ENCODE assay signal across 17 cellular contexts in the genomic region with DNA sequence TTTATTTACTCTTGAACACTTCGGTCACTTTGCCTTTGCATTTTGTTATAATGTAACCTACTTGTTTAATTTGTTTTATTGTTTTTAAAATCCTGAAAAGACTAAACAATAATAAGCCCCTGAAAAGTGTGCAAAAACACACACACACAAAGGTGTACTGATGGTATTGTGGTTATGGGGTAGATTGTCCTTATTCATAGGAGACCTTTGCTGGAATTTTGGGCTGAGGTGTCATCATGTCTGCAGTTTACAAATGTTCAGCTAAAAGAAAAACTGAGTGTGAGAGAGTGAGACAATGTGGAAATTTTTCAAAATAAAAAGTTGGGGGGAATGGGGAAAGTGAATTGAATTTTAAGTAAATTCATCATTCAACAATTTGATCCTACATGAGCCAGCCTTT.
DNase-seq lines count a peak whose midpoint lies in the region; ATAC-seq lines count a peak whose summit lies in the region.
"Had no signal": no experiment of that assay in that cellular context is flagged by ENCODE, and none has a peak within 500 bp of the region (broad histone marks: within the 10 kb centered on the region; RNA-seq: fewer than 3 reads in every experiment).

No MANE protein-coding gene starts in this region.

- no peaks in the 10 kb centered on the region for H3K27me3 Mint-ChIP-seq in T-helper 2 cell treated with Interferon-gamma antibody and Interleukin-4, amounts not matched to agents 5 μg/mL and 100 μg/mL, for 36 hours (ENCODE audit: low read depth)
- H3K27me3 Mint-ChIP-seq in activated naive CD8-positive, alpha-beta T cell treated with anti-CD3 and anti-CD28 coated beads, Interleukin-2, amount 10 ng/mL, durations not matched to agents 7 days and 5 days = no peaks in the 10 kb centered on the region

- H3K27ac Mint-ChIP-seq in T-helper 2 cell treated with Interferon-gamma antibody and Interleukin-4, amounts not matched to agents 5 μg/mL and 100 μg/mL, for 36 hours = peak overlapping the region; percentile 60
- H3K27ac Mint-ChIP-seq in activated naive CD8-positive, alpha-beta T cell treated with anti-CD3 and anti-CD28 coated beads, Interleukin-2, amount 10 ng/mL, durations not matched to agents 7 days and 5 days = peak overlapping the region; percentile 85
- H3K27ac Mint-ChIP-seq: stimulated activated naive B cell treated with anti-CD40 and anti-IgM and Interleukin-4, amounts not matched to agents 10 μg/mL and 1 μg/mL and 100 μg/mL, for 72 hours had no signal

- POLR2A ChIA-PET in activated naive CD8-positive, alpha-beta T cell treated with anti-CD3 and anti-CD28 coated beads, Interleukin-2, amount 10 ng/mL, durations not matched to agents 7 days and 5 days (lab: Charles Lee) = interaction anchor here (1.2 kb wide), 1 partner anchor 474 kb away, joined by 5 read pairs; a partner anchor contains a TSS

- peaks cover 34% of the 10 kb centered on the region for H3K4me1 Mint-ChIP-seq in T-helper 2 cell treated with Interferon-gamma antibody and Interleukin-4, amounts not matched to agents 5 μg/mL and 100 μg/mL, for 36 hours (ENCODE audit: low read depth)
- peaks cover 26% of the 10 kb centered on the region for H3K4me1 Mint-ChIP-seq in activated naive CD8-positive, alpha-beta T cell treated with anti-CD3 and anti-CD28 coated beads, Interleukin-2, amount 10 ng/mL, durations not matched to agents 7 days and 5 days
- H3K4me1 Mint-ChIP-seq: stimulated activated naive B cell treated with anti-CD40 and anti-IgM and Interleukin-4, amounts not matched to agents 10 μg/mL and 1 μg/mL and 100 μg/mL, for 72 hours had no signal

- H3K4me3 Mint-ChIP-seq in T-helper 2 cell treated with Interferon-gamma antibody and Interleukin-4, amounts not matched to agents 5 μg/mL and 100 μg/mL, for 36 hours = peak overlapping the region; percentile 32
- H3K4me3 Mint-ChIP-seq in activated naive CD8-positive, alpha-beta T cell treated with anti-CD3 and anti-CD28 coated beads, Interleukin-2, amount 10 ng/mL, durations not matched to agents 7 days and 5 days = peak overlapping the region; percentile 60
- H3K4me3 Mint-ChIP-seq: stimulated activated naive B cell treated with anti-CD40 and anti-IgM and Interleukin-4, amounts not matched to agents 10 μg/mL and 1 μg/mL and 100 μg/mL, for 72 hours had no signal

- ATAC-seq in GM18867 (IDR thresholded peaks at IDR 0.05; ENCODE audit: unreplicated experiment) (peak; percentile 4), HG03442 (IDR thresholded peaks at IDR 0.05; ENCODE audit: unreplicated experiment) (peak; percentile 11), GM19467 (IDR thresholded peaks at IDR 0.05; ENCODE audit: unreplicated experiment) (no peak)
- ATAC-seq in activated naive CD8-positive, alpha-beta T cell treated with anti-CD3 and anti-CD28 coated beads, Interleukin-2, amount 10 ng/mL, durations not matched to agents 7 days and 5 days (ENCODE audit: low read depth) = peak; percentile 13
- ATAC-seq: left ventricle myocardium superior, upper lobe of right lung had no signal

- DNase-seq in T-helper 2 cell treated with Interferon-gamma antibody and Interleukin-4, amounts not matched to agents 5 μg/mL and 100 μg/mL, for 36 hours (ENCODE audit: low spot score) = no peak
- DNase-seq in T-helper 2 cell = no peak
- no peak for DNase-seq in activated naive CD8-positive, alpha-beta T cell treated with anti-CD3 and anti-CD28 coated beads, Interleukin-2, amount 10 ng/mL, durations not matched to agents 7 days and 5 days
- no peak for DNase-seq in NCI-H524 (lab: John Stamatoyannopoulos, UW)
- no peak for DNase-seq in DMS114 treated with DMSO at 0.1 percent for 48 hours (lab: John Stamatoyannopoulos, UW; ENCODE audit: unreplicated experiment)
- DNase-seq: 8988T; anterior cingulate cortex; NCI-H1436 treated with DMSO at 0.1 percent for 48 hours; NCI-H345; posterior cingulate gyrus; SJCRH30; stimulated activated naive B cell treated with anti-CD40 and anti-IgM and Interleukin-4, amounts not matched to agents 10 μg/mL and 1 μg/mL and 100 μg/mL, for 72 hours; upper lobe of right lung had no signal

- no peaks in the 10 kb centered on the region for H3K36me3 Mint-ChIP-seq in T-helper 2 cell treated with Interferon-gamma antibody and Interleukin-4, amounts not matched to agents 5 μg/mL and 100 μg/mL, for 36 hours (ENCODE audit: low read depth)
- peaks cover 4% of the 10 kb centered on the region for H3K36me3 Mint-ChIP-seq in activated naive CD8-positive, alpha-beta T cell treated with anti-CD3 and anti-CD28 coated beads, Interleukin-2, amount 10 ng/mL, durations not matched to agents 7 days and 5 days
- H3K36me3 Mint-ChIP-seq: stimulated activated naive B cell treated with anti-CD40 and anti-IgM and Interleukin-4, amounts not matched to agents 10 μg/mL and 1 μg/mL and 100 μg/mL, for 72 hours had no signal

- no peaks in the 10 kb centered on the region for H3K9me3 Mint-ChIP-seq in T-helper 2 cell treated with Interferon-gamma antibody and Interleukin-4, amounts not matched to agents 5 μg/mL and 100 μg/mL, for 36 hours
- H3K9me3 Mint-ChIP-seq in activated naive CD8-positive, alpha-beta T cell treated with anti-CD3 and anti-CD28 coated beads, Interleukin-2, amount 10 ng/mL, durations not matched to agents 7 days and 5 days = no peaks in the 10 kb centered on the region
